In genomic region chr10:357201-357950, GRCh38 we compare ENCODE assay signal across 1 cellular context.
TF ChIP-seq lines count a peak whose summit lies in the region.

No MANE protein-coding gene starts in this region.

TF ChIP-seq in GM23338, 12 proteins besides CTCF, POLR2A, EP300 and RAD21 (continued from another document):
- TF ChIP-seq ZNF462 (CRISPR knock-in tag; IDR thresholded peaks at IDR 0.05): no peak
- TF ChIP-seq NANOG (IDR thresholded peaks at IDR 0.05; ENCODE audit: borderline replicate concordance): no peak
